ENCODE assay signal across 8 cellular contexts in genomic region chrX:149527705-149528104, GRCh38. TPM values are rescaled to one million over a fixed set of nuclear protein-coding genes. Genes with fewer than 3 reads are reported as not detected.
A peak's percentile ranks its signal among the peaks of the same experiment; 100 is the strongest.
DNase-seq lines count a peak whose midpoint lies in the region; ATAC-seq and TF ChIP-seq lines count a peak whose summit lies in the region.

No MANE protein-coding gene starts in this region.

- WGBS in adrenal gland, 4 donors = 21 to 49% (median 33%) methylated on average over 1 of the region's 1 CpG

- H3K36me3 Mint-ChIP-seq in CD8-positive, alpha-beta memory T cell = peaks cover 0 to 12% (median 0%) of the 10 kb centered on the region in 3 donors

- no peaks in the 10 kb centered on the region for H3K9me3 Mint-ChIP-seq in CD8-positive, alpha-beta memory T cell

- no peaks in the 10 kb centered on the region for H3K79me2 ChIP-seq in MM.1S (ENCODE audit: low read length)

- H3K4me3 ChIP-seq in CD8-positive, alpha-beta memory T cell (ENCODE audit: low read length) = no peak overlapping the region
- H3K4me3 ChIP-seq in GM12875 (ENCODE audit: low read depth, low read length) (no peak overlapping the region), MM.1S (ENCODE audit: low read length) (no peak overlapping the region), adrenal gland (no peak overlapping the region), left lung (no peak overlapping the region)

- intact Hi-C loops in adrenal gland (cut with DNase I) (no loop called here), left lung (cut with DNase I) (no loop called here)

- H3K27ac Mint-ChIP-seq in CD8-positive, alpha-beta memory T cell = peak overlapping the region; percentile 43 to 98 (median 84)

- H3K27me3 Mint-ChIP-seq in CD8-positive, alpha-beta memory T cell = no peaks in the 10 kb centered on the region

- TF ChIP-seq CTCF in GM12875 (IDR thresholded peaks at IDR 0.05; ENCODE audit: borderline replicate concordance, insufficient read depth, low read depth, low read length) (peak; percentile 56; the same call in 1 of the 2 replicates), MM.1S (IDR thresholded peaks at IDR 0.05; ENCODE audit: low read length) (peak; percentile 45), adrenal gland (IDR thresholded peaks at IDR 0.05) (peak; percentile 41 to 59 (median 51)), left lung (IDR thresholded peaks at IDR 0.05) (peak; percentile 24 to 33)

- CTCF ChIA-PET in CD8-positive, alpha-beta memory T cell (lab: Charles Lee) = interaction anchor here (0.8 to 4.3 kb wide), 6 partner anchors 12 to 105 kb away, joined by 3 to 24 read pairs (median 4); partner anchors contain the start of gene IDS

- H3K9me3 ChIP-seq in CD8-positive, alpha-beta memory T cell (ENCODE audit: low read length) = no peaks in the 10 kb centered on the region
- H3K9me3 ChIP-seq in MM.1S (replicated peaks; ENCODE audit: insufficient read depth, low read length) (no peaks in the 10 kb centered on the region), adrenal gland (replicated peaks in 1 of 3) (no peaks in the 10 kb centered on the region), left lung (no peaks in the 10 kb centered on the region)

- POLR2A ChIA-PET in CD8-positive, alpha-beta memory T cell (lab: Charles Lee) = interaction anchor here (0.5 to 1.0 kb wide), 3 partner anchors 13 to 16 kb away, joined by 3 read pairs; no protein-coding TSS in a partner anchor

- H3K27ac ChIP-seq in CD8-positive, alpha-beta memory T cell (ENCODE audit: low read depth, low read length) = no peak overlapping the region
- no peak overlapping the region for H3K27ac ChIP-seq in MM.1S (ENCODE audit: low read length)
- H3K27ac ChIP-seq in adrenal gland = no peak overlapping the region
- no peak overlapping the region for H3K27ac ChIP-seq in left lung

- H4K20me1 ChIP-seq in MM.1S (ENCODE audit: insufficient read depth, low read length) = no peaks in the 10 kb centered on the region

- H3K9me2 ChIP-seq in MM.1S (replicated peaks; ENCODE audit: insufficient read depth, low read length) = no peaks in the 10 kb centered on the region

- peaks cover 9 to 35% (median 23%) of the 10 kb centered on the region in 3 donors for H3K4me1 Mint-ChIP-seq in CD8-positive, alpha-beta memory T cell

- H3K4me3 Mint-ChIP-seq in CD8-positive, alpha-beta memory T cell = peak overlapping the region in 5 of 7 donors; percentile 10 to 74 (median 22)

- no peak for TF ChIP-seq POLR2A in adrenal gland (IDR thresholded peaks at IDR 0.05)

- peak in 3 of 5 donors; percentile 36 to 53 (median 52) for DNase-seq in CD8-positive, alpha-beta memory T cell
- DNase-seq in MM.1S (peak; percentile 34), adrenal gland (peak in 1 of 7 donors; percentile 21), left lung (no peak), NCI-H146 treated with DMSO at 0.1 percent for 48 hours (lab: John Stamatoyannopoulos, UW; ENCODE audit: unreplicated experiment) (no peak), kidney glomerular epithelial cell (lab: John Stamatoyannopoulos, UW) (no peak)

- ATAC-seq in left lung (peak; percentile 49), GM19452 (IDR thresholded peaks at IDR 0.05; ENCODE audit: unreplicated experiment) (no peak)

- H3K4me2 ChIP-seq in MM.1S (ENCODE audit: low read depth, low read length) = no peak overlapping the region

- H3K9ac ChIP-seq in MM.1S (ENCODE audit: low read length) = no peak overlapping the region

- H2AFZ ChIP-seq in MM.1S (ENCODE audit: low read length) = no peak overlapping the region

- no peaks in the 10 kb centered on the region for H3F3A ChIP-seq in MM.1S (ENCODE audit: insufficient read depth, low read length)

- no peaks in the 10 kb centered on the region for H3K27me3 ChIP-seq in CD8-positive, alpha-beta memory T cell (ENCODE audit: insufficient read depth, low read length, poor library complexity, severe bottlenecking)
- H3K27me3 ChIP-seq in MM.1S (replicated peaks; ENCODE audit: insufficient read depth, low read length) = no peaks in the 10 kb centered on the region
- no peaks in the 10 kb centered on the region for H3K27me3 ChIP-seq in adrenal gland
- no peaks in the 10 kb centered on the region for H3K27me3 ChIP-seq in left lung

- no peaks in the 10 kb centered on the region for H3K36me3 ChIP-seq in CD8-positive, alpha-beta memory T cell (ENCODE audit: insufficient read depth, low read length)
- no peaks in the 10 kb centered on the region for H3K36me3 ChIP-seq in MM.1S (replicated peaks; ENCODE audit: insufficient read depth, low read length)
- H3K36me3 ChIP-seq in adrenal gland (replicated peaks in 1 of 2) = no peaks in the 10 kb centered on the region
- H3K36me3 ChIP-seq in left lung = no peaks in the 10 kb centered on the region

- peaks cover 27% of the 10 kb centered on the region for H3K4me1 ChIP-seq in CD8-positive, alpha-beta memory T cell (ENCODE audit: insufficient read depth, low read length)
- H3K4me1 ChIP-seq in MM.1S (ENCODE audit: low read length) (peaks cover 5% of the 10 kb centered on the region), adrenal gland (replicated peaks in 1 of 2) (no peaks in the 10 kb centered on the region), left lung (no peaks in the 10 kb centered on the region)

RNA-seq across cellular contexts. Expression of gene EOLA1, which starts 13.1 kb away (rescaled TPM):
- 10 to 100 TPM; 33.4 to 35.3 TPM for total RNA-seq in CD8-positive, alpha-beta memory T cell
- 19.9 TPM for polyA plus RNA-seq in CD8-positive, alpha-beta memory T cell
- total RNA-seq in adrenal gland = 10 to 100 TPM in 7 of 8 donors, 1 to 10 TPM in 1; 5.9 to 34.7 (median 17.6) TPM
- polyA plus RNA-seq in adrenal gland = 10 to 100 TPM; 17.8 to 29.4 (median 24.2) TPM
- 10 to 100 TPM; 16.0 to 18.7 TPM for total RNA-seq in left lung

RNA-seq across cellular contexts. Expression of gene HSFX3, which starts 22.0 kb away (rescaled TPM):
- not detected for total RNA-seq in CD8-positive, alpha-beta memory T cell
- polyA plus RNA-seq in CD8-positive, alpha-beta memory T cell = not detected
- total RNA-seq in adrenal gland = not detected
- polyA plus RNA-seq in adrenal gland = not detected
- not detected for total RNA-seq in left lung

RNA-seq across cellular contexts. Expression of gene IDS, which starts 22.6 kb away (rescaled TPM):
- 10 to 100 TPM; 84.6 to 86.0 TPM for total RNA-seq in CD8-positive, alpha-beta memory T cell
- 145 TPM for polyA plus RNA-seq in CD8-positive, alpha-beta memory T cell
- total RNA-seq in adrenal gland = 10 to 100 TPM; 47.7 to 79.3 (median 55.9) TPM
- 10 to 100 TPM; 19.5 to 87.6 (median 34.8) TPM for polyA plus RNA-seq in adrenal gland
- total RNA-seq in left lung = 100 to 1,000 TPM; 113 to 120 TPM

RNA-seq across cellular contexts. Expression of gene MAGEA9B, which starts 59.6 kb away (rescaled TPM):
- not detected for total RNA-seq in CD8-positive, alpha-beta memory T cell
- polyA plus RNA-seq in CD8-positive, alpha-beta memory T cell = not detected
- total RNA-seq in adrenal gland (not detected), left lung (not detected)
- not detected for polyA plus RNA-seq in adrenal gland

Comparison
In these comparisons a context has a peak if more than half of its experiments do, and no peak if none do; other contexts are left out.
1. DNase-seq: peak in CD8-positive, alpha-beta memory T cell (3 of 5) and MM.1S (single experiment); none in left lung (0 of 2), NCI-H146 treated with DMSO at 0.1 percent for 48 hours (single experiment) and kidney glomerular epithelial cell (single experiment).
2. Peak in every context shown above with its lines, with median percentiles within 50 percentile points of each other: CTCF ChIP-seq.